1 cellular context compared by ENCODE assay signal in genomic region chr9:20321683-20322082, GRCh38.
TF ChIP-seq lines count a peak whose summit lies in the region.

No MANE protein-coding gene starts in this region.

TF ChIP-seq in GM23338, 12 proteins besides CTCF, POLR2A, EP300 and RAD21 (continued from another document):
- TF ChIP-seq, protein P1, sequence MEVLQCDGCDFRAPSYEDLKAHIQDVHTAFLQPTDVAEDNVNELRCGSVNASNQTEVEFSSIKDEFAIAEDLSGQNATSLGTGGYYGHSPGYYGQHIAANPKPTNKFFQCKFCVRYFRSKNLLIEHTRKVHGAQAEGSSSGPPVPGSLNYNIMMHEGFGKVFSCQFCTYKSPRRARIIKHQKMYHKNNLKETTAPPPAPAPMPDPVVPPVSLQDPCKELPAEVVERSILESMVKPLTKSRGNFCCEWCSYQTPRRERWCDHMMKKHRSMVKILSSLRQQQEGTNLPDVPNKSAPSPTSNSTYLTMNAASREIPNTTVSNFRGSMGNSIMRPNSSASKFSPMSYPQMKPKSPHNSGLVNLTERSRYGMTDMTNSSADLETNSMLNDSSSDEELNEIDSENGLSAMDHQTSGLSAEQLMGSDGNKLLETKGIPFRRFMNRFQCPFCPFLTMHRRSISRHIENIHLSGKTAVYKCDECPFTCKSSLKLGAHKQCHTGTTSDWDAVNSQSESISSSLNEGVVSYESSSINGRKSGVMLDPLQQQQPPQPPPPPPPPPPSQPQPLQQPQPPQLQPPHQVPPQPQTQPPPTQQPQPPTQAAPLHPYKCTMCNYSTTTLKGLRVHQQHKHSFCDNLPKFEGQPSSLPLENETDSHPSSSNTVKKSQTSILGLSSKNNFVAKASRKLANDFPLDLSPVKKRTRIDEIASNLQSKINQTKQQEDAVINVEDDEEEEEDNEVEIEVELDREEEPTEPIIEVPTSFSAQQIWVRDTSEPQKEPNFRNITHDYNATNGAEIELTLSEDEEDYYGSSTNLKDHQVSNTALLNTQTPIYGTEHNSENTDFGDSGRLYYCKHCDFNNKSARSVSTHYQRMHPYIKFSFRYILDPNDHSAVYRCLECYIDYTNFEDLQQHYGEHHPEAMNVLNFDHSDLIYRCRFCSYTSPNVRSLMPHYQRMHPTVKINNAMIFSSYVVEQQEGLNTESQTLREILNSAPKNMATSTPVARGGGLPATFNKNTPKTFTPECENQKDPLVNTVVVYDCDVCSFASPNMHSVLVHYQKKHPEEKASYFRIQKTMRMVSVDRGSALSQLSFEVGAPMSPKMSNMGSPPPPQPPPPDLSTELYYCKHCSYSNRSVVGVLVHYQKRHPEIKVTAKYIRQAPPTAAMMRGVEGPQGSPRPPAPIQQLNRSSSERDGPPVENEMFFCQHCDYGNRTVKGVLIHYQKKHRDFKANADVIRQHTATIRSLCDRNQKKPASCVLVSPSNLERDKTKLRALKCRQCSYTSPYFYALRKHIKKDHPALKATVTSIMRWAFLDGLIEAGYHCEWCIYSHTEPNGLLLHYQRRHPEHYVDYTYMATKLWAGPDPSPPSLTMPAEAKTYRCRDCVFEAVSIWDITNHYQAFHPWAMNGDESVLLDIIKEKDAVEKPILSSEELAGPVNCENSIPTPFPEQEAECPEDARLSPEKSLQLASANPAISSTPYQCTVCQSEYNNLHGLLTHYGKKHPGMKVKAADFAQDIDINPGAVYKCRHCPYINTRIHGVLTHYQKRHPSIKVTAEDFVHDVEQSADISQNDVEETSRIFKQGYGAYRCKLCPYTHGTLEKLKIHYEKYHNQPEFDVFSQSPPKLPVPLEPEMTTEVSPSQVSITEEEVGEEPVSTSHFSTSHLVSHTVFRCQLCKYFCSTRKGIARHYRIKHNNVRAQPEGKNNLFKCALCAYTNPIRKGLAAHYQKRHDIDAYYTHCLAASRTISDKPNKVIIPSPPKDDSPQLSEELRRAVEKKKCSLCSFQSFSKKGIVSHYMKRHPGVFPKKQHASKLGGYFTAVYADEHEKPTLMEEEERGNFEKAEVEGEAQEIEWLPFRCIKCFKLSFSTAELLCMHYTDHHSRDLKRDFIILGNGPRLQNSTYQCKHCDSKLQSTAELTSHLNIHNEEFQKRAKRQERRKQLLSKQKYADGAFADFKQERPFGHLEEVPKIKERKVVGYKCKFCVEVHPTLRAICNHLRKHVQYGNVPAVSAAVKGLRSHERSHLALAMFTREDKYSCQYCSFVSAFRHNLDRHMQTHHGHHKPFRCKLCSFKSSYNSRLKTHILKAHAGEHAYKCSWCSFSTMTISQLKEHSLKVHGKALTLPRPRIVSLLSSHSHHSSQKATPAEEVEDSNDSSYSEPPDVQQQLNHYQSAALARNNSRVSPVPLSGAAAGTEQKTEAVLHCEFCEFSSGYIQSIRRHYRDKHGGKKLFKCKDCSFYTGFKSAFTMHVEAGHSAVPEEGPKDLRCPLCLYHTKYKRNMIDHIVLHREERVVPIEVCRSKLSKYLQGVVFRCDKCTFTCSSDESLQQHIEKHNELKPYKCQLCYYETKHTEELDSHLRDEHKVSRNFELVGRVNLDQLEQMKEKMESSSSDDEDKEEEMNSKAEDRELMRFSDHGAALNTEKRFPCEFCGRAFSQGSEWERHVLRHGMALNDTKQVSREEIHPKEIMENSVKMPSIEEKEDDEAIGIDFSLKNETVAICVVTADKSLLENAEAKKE (CRISPR knock-in tag; IDR thresholded peaks at IDR 0.05) = no peak
- TF ChIP-seq ZNF114 (CRISPR knock-in tag; IDR thresholded peaks at IDR 0.05) = no peak
- no peak for TF ChIP-seq NANOG (IDR thresholded peaks at IDR 0.05; ENCODE audit: borderline replicate concordance)
- TF ChIP-seq ZNF331 (CRISPR knock-in tag; IDR thresholded peaks at IDR 0.05; ENCODE audit: low read depth) = no peak
- no peak for TF ChIP-seq EZH2phosphoT487 (IDR thresholded peaks at IDR 0.05; ENCODE audit: unreplicated experiment)
- TF ChIP-seq POLR2AphosphoS5 (IDR thresholded peaks at IDR 0.05; ENCODE audit: low read depth) = no peak
- no peak for TF ChIP-seq EZH2 (IDR thresholded peaks at IDR 0.05; ENCODE audit: low read depth, unreplicated experiment)
- TF ChIP-seq, protein P2, sequence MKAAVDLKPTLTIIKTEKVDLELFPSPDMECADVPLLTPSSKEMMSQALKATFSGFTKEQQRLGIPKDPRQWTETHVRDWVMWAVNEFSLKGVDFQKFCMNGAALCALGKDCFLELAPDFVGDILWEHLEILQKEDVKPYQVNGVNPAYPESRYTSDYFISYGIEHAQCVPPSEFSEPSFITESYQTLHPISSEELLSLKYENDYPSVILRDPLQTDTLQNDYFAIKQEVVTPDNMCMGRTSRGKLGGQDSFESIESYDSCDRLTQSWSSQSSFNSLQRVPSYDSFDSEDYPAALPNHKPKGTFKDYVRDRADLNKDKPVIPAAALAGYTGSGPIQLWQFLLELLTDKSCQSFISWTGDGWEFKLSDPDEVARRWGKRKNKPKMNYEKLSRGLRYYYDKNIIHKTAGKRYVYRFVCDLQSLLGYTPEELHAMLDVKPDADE (IDR thresholded peaks at IDR 0.05) = no peak
- no peak for TF ChIP-seq JUNB (IDR thresholded peaks at IDR 0.05; ENCODE audit: unreplicated experiment)
